ENCODE assay signal across 19 cellular contexts in the genomic region with DNA sequence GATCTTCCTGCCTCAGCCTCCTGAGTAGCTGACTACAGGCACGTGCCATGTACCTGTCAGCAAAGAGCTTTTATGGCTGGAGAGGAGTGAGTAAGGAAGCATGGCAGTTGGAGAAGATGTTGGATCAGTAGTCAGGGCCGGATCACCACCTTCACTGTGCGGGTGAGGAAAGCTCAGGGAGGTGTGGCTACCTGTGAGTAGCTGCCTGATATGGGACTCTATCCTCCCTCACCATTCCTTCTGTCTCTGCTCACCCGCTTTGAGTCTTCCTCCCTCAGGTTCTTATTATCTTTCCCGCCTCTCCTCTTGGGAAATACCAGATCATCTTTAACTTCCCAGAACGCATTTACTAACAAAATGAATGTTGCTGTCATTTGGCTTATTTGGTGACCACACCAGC.
DNase-seq lines count a peak whose midpoint lies in the region; TF ChIP-seq lines count a peak whose summit lies in the region.
"Had no signal": no experiment of that assay in that cellular context is flagged by ENCODE, and none has a peak within 500 bp of the region (broad histone marks: within the 10 kb centered on the region; RNA-seq: fewer than 3 reads in every experiment).

No MANE protein-coding gene starts in this region.

- no peak overlapping the region for H2BK120ac ChIP-seq in trophoblast cell (ENCODE audit: insufficient read depth, low read length, poor library complexity)

- no peak overlapping the region for H3K18ac ChIP-seq in trophoblast cell (ENCODE audit: low read length)

- H3K4me1 ChIP-seq in trophoblast cell (ENCODE audit: control insufficient read depth in 1 of 2, insufficient read depth in 2 of 2, low read length in 2 of 2) (no peaks in the 10 kb centered on the region), A673 (ENCODE audit: insufficient read depth, low read length, poor library complexity, severe bottlenecking) (no peaks in the 10 kb centered on the region), osteoblast (ENCODE audit: insufficient read depth, low read length) (no peaks in the 10 kb centered on the region)
- H3K4me1 ChIP-seq: BLaER1 had no signal

- no peak overlapping the region for H2BK12ac ChIP-seq in trophoblast cell (ENCODE audit: low read length)

- POLR2A ChIA-PET in A673 (lab: Charles Lee; ENCODE audit: low non-redundant PET), result no interaction called here

- no peak overlapping the region for H3K4me3 Mint-ChIP-seq in nephron progenitor cell
- H3K4me3 Mint-ChIP-seq: B cell; CD4-positive, CD25-positive, alpha-beta regulatory T cell; CD8-positive, alpha-beta memory T cell had no signal

- H3K27me3 ChIP-seq in trophoblast cell (ENCODE audit: insufficient read depth, low read length) (no peaks in the 10 kb centered on the region), A673 (replicated peaks; ENCODE audit: insufficient read depth, low read depth, low read length, poor library complexity) (peaks cover 23% of the 10 kb centered on the region), osteoblast (ENCODE audit: insufficient read depth, low read length) (no peaks in the 10 kb centered on the region)
- H3K27me3 ChIP-seq: BLaER1 had no signal

- H3K4me3 ChIP-seq in trophoblast cell (ENCODE audit: low read depth, low read length) (no peak overlapping the region), A673 (ENCODE audit: low read depth, low read length, poor library complexity, severe bottlenecking) (no peak overlapping the region), osteoblast (ENCODE audit: insufficient read depth, low read length) (no peak overlapping the region)
- H3K4me3 ChIP-seq: BLaER1 had no signal

- peaks cover 4% of the 10 kb centered on the region for H3K27me3 Mint-ChIP-seq in nephron progenitor cell (ENCODE audit: low read depth, poor library complexity)
- H3K27me3 Mint-ChIP-seq: CD4-positive, CD25-positive, alpha-beta regulatory T cell; CD8-positive, alpha-beta memory T cell had no signal

- TF ChIP-seq CTCF in nephron progenitor cell (IDR thresholded peaks at IDR 0.05) (no peak), A673 (conservative IDR thresholded peaks at IDR 0.05; ENCODE audit: low read depth, low read length) (no peak), osteoblast (IDR thresholded peaks at IDR 0.05; ENCODE audit: extremely low read depth, low read depth, low read length) (no peak)

- BruUV-seq in A673 (replicated peaks; lab: Mats Ljungman, UMichigan), result no TSS peak

- no peak overlapping the region for H2AK5ac ChIP-seq in trophoblast cell (ENCODE audit: low read length)

- H3K36me3 Mint-ChIP-seq in nephron progenitor cell (ENCODE audit: low read depth), result no peaks in the 10 kb centered on the region
- H3K36me3 Mint-ChIP-seq: CD4-positive, CD25-positive, alpha-beta regulatory T cell had no signal

- H3K9me3 ChIP-seq in trophoblast cell (ENCODE audit: insufficient read depth, low read depth, low read length), result no peaks in the 10 kb centered on the region
- H3K9me3 ChIP-seq in A673 (ENCODE audit: low read depth, low read length, poor library complexity, severe bottlenecking), result no peaks in the 10 kb centered on the region
- H3K9me3 ChIP-seq in osteoblast (ENCODE audit: low read depth, low read length), result no peaks in the 10 kb centered on the region
- H3K9me3 ChIP-seq: BLaER1 had no signal

- no peaks in the 10 kb centered on the region for H3K9me3 Mint-ChIP-seq in nephron progenitor cell
- H3K9me3 Mint-ChIP-seq: CD8-positive, alpha-beta memory T cell had no signal

- WGBS in trophoblast cell (ENCODE audit: extremely low coverage, insufficient coverage, insufficient read length), result no CpG with 5 or more reads among the region's 6 CpGs

- H3K36me3 ChIP-seq in trophoblast cell (ENCODE audit: control insufficient read depth in 1 of 2, insufficient read depth in 2 of 2, low read length in 2 of 2) (no peaks in the 10 kb centered on the region), A673 (ENCODE audit: insufficient read depth, low read length, poor library complexity, severe bottlenecking) (no peaks in the 10 kb centered on the region), osteoblast (ENCODE audit: insufficient read depth, low read length) (no peaks in the 10 kb centered on the region)
- H3K36me3 ChIP-seq: BLaER1 had no signal

- no peaks in the 10 kb centered on the region for H3K79me1 ChIP-seq in trophoblast cell (ENCODE audit: low read length)

- H2BK5ac ChIP-seq in trophoblast cell (ENCODE audit: low read depth, low read length, poor library complexity), result no peak overlapping the region

- CTCF ChIA-PET in A673 (lab: Charles Lee), result no interaction called here

- H3K9ac ChIP-seq in trophoblast cell (ENCODE audit: low read length), result no peak overlapping the region
- H3K9ac ChIP-seq: BLaER1 had no signal

- H3K27ac Mint-ChIP-seq in nephron progenitor cell, result peak overlapping the region; percentile 86
- H3K27ac Mint-ChIP-seq: B cell had no signal

- H3K4me2 ChIP-seq in trophoblast cell (ENCODE audit: low read length), result no peak overlapping the region
- H3K4me2 ChIP-seq in osteoblast (ENCODE audit: insufficient read depth, low read length), result no peak overlapping the region
- H3K4me2 ChIP-seq: BLaER1 had no signal

- H3K14ac ChIP-seq in trophoblast cell (ENCODE audit: low read length), result no peak overlapping the region

- no peak overlapping the region for H4K91ac ChIP-seq in trophoblast cell (ENCODE audit: low read depth, low read length)

- H4K12ac ChIP-seq in trophoblast cell (ENCODE audit: low read depth, low read length), result no peak overlapping the region

- no peak overlapping the region for H3K23ac ChIP-seq in trophoblast cell (ENCODE audit: low read length)

- H3K4me1 Mint-ChIP-seq in nephron progenitor cell, result peaks cover 10% of the 10 kb centered on the region
- H3K4me1 Mint-ChIP-seq: B cell; CD4-positive, CD25-positive, alpha-beta regulatory T cell; CD8-positive, alpha-beta memory T cell had no signal

- intact Hi-C loops in A673 (cut with micrococcal nuclease; ENCODE audit: unreplicated experiment), result no loop called here

- DNase-seq in NCI-H2227 treated with DMSO at 0.1 percent for 48 hours (lab: John Stamatoyannopoulos, UW), result peak; percentile 35
- DNase-seq in NCI-H2227 (lab: John Stamatoyannopoulos, UW; ENCODE audit: unreplicated experiment), result no peak
- peak; percentile 22 for DNase-seq in amniotic epithelial cell (ENCODE audit: low read depth)
- DNase-seq in nephron progenitor cell, result no peak
- peak; percentile 43 to 58 for DNase-seq in trophoblast cell
- DNase-seq in A673 (ENCODE audit: low spot score), result no peak
- no peak for DNase-seq in LoVo (ENCODE audit: low spot score)
- DNase-seq in osteoblast (ENCODE audit: insufficient read length, low spot score, missing footprints), result no peak
- DNase-seq: CD4-positive, CD25-positive, alpha-beta regulatory T cell; CD8-positive, alpha-beta memory T cell; DMS53; DMS79 treated with DMSO at 0.1 percent for 48 hours; GF-D8; GOT3; H7; HCEC 1CT had no signal

- H3K27ac ChIP-seq in trophoblast cell (ENCODE audit: low read depth, low read length) (no peak overlapping the region), A673 (ENCODE audit: low read depth, low read length, poor library complexity, severe bottlenecking) (no peak overlapping the region), osteoblast (ENCODE audit: low read depth, low read length) (no peak overlapping the region)
- H3K27ac ChIP-seq: BLaER1, C4-2B had no signal

- H2AFZ ChIP-seq in trophoblast cell (ENCODE audit: insufficient read depth, low read length, poor library complexity), result no peak overlapping the region
- H2AFZ ChIP-seq in osteoblast (ENCODE audit: low read length), result no peak overlapping the region

- no peak overlapping the region for H4K8ac ChIP-seq in trophoblast cell (ENCODE audit: low read depth, low read length)

- H3K79me2 ChIP-seq in trophoblast cell (ENCODE audit: control insufficient read depth, insufficient read depth, low read length, poor library complexity), result no peaks in the 10 kb centered on the region
- no peaks in the 10 kb centered on the region for H3K79me2 ChIP-seq in osteoblast (ENCODE audit: insufficient read depth, low read length)

- H3K4ac ChIP-seq in trophoblast cell (ENCODE audit: low read depth, low read length), result no peak overlapping the region

- no peaks in the 10 kb centered on the region for H4K20me1 ChIP-seq in osteoblast (ENCODE audit: insufficient read depth, low read length)
- H4K20me1 ChIP-seq: BLaER1 had no signal

Comparison
In these comparisons a context has a peak if more than half of its experiments do, and no peak if none do; other contexts are left out.
1. DNase-seq: peak in NCI-H2227 treated with DMSO at 0.1 percent for 48 hours (single experiment), amniotic epithelial cell (single experiment) and trophoblast cell (2 of 2); none in NCI-H2227 (single experiment), nephron progenitor cell (single experiment), A673 (single experiment), LoVo (single experiment) and osteoblast (single experiment).